Comparison of ENCODE assay signal across 1 cellular context in genomic region chr2:3594493-3595281, GRCh38.
TF ChIP-seq lines count a peak whose summit lies in the region.

COLEC11 (plus strand) TSS chr2:3595112; CDS start chr2:3604341, 9,229 bp downstream.

TF ChIP-seq in SK-N-SH treated with all-trans-retinoic acid at 6 μM for 48 hours, 23 proteins besides CTCF, POLR2A, EP300 and RAD21 (continued from another document):
- TF ChIP-seq TSHZ2 (CRISPR knock-in tag; IDR thresholded peaks at IDR 0.05): no peak; the same call in 1 of the 2 replicates
- TF ChIP-seq CSDC2 (CRISPR knock-in tag; IDR thresholded peaks at IDR 0.05): peak; percentile 83; the same call in 1 of the 2 replicates
- peak; percentile 44; the same call in 1 of the 2 replicates for TF ChIP-seq ZNF8 (CRISPR knock-in tag; IDR thresholded peaks at IDR 0.05)
